In the genomic region with DNA sequence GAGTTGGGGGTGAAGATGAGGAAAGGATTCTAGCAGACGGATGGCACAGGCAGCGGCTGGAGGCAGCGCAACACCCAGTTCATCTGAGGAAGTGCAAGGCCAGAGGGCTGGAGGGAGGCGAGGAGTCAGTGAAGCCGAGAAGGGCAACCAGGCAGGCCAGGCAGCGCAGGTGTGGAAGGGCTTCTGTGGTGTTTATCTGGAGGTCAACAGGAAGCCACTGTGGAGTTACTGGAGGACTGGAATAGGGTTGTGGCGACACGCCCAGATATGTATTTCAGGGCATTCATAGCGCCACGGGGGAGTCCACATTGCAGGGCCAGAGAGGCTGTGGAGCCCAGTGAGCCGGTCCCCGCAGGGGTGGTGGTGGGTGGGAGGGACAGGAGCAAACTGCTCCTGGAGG, we compare ENCODE assay signal across 20 cellular contexts.
A peak's percentile ranks its signal among the peaks of the same experiment; 100 is the strongest.
DNase-seq lines count a peak whose midpoint lies in the region; ATAC-seq and TF ChIP-seq lines count a peak whose summit lies in the region.
"Had no signal": no experiment of that assay in that cellular context is flagged by ENCODE, and none has a peak within 500 bp of the region (broad histone marks: within the 10 kb centered on the region; RNA-seq: fewer than 3 reads in every experiment).

No MANE protein-coding gene starts in this region.

- ATAC-seq in Right ventricle myocardium inferior (peak; percentile 1), left cardiac atrium (no peak), heart left ventricle (peak in 1 of 4 donors; percentile 18)
- ATAC-seq: Panc1 had no signal

- no peak for TF ChIP-seq EP300 in stomach (IDR thresholded peaks at IDR 0.05)

- WGBS in heart left ventricle, 4 donors = 65 to 78% (median 70%) methylated on average over 12 of the region's 12 CpGs
- WGBS in stomach, 5 donors = 44 to 67% (median 64%) methylated on average over 8 to 12 of the region's 12 CpGs

- H3K4me1 ChIP-seq in heart left ventricle = peaks cover 0 to 26% (median 14%) of the 10 kb centered on the region in 12 donors
- H3K4me1 ChIP-seq in stomach = peaks cover 0 to 16% (median 7%) of the 10 kb centered on the region in 4 donors

- H3K27ac ChIP-seq in heart left ventricle (peak overlapping the region in 11 of 12 donors; percentile 40 to 89 (median 70)), stomach (peak overlapping the region in 1 of 5 donors; percentile 57)
- H3K27ac ChIP-seq: 22Rv1, C4-2B, KMS-11 had no signal

- intact Hi-C loops in Right ventricle myocardium inferior (cut with DNase I) (no loop called here), left cardiac atrium (cut with DNase I) (no loop called here), heart left ventricle (cut with DNase I) (no loop called here), stomach (cut with DNase I; ENCODE audit: low total_unique reads) (no loop called here)

- no peak overlapping the region for H3K4me3 ChIP-seq in heart left ventricle
- no peak overlapping the region for H3K4me3 ChIP-seq in stomach
- H3K4me3 ChIP-seq: MG63 had no signal

- TF ChIP-seq CTCF in heart left ventricle (IDR thresholded peaks at IDR 0.05) (no peak), stomach (IDR thresholded peaks at IDR 0.05) (no peak)

- H3K27me3 ChIP-seq in heart left ventricle (no peaks in the 10 kb centered on the region), stomach (no peaks in the 10 kb centered on the region)
- H3K27me3 ChIP-seq: MG63 had no signal

- H3K36me3 ChIP-seq in heart left ventricle (no peaks in the 10 kb centered on the region), stomach (no peaks in the 10 kb centered on the region)
- H3K36me3 ChIP-seq: MG63 had no signal

- DNase-seq in Right ventricle myocardium inferior (ENCODE audit: missing footprints) (peak; percentile 56), left cardiac atrium (no peak), heart left ventricle (no peak), myocyte (ENCODE audit: low read depth) (peak; percentile 8), stomach (peak; percentile 28), occipital lobe (lab: John Stamatoyannopoulos, UW) (no peak), AG08396 (ENCODE audit: low spot score) (no peak)
- DNase-seq in activated CD4-positive, alpha-beta T cell treated with anti-CD3 and anti-CD28 coated beads, Interleukin-2, amount 50 U/mL, for 4 hours = no peak
- DNase-seq: COR-L47, DMS53, H9, MG63, NCI-H1105, NCI-H1694 treated with DMSO at 0.1 percent for 48 hours, NCI-H2171, NCI-H510A treated with DMSO at 0.1 percent for 48 hours had no signal

- H3K9me3 ChIP-seq in heart left ventricle (no peaks in the 10 kb centered on the region), stomach (no peaks in the 10 kb centered on the region)
- H3K9me3 ChIP-seq: MG63 had no signal

- TF ChIP-seq POLR2A in heart left ventricle (IDR thresholded peaks at IDR 0.05) = no peak
- no peak for TF ChIP-seq POLR2A in stomach (IDR thresholded peaks at IDR 0.05)

Comparison
In these comparisons a context has a peak if more than half of its experiments do, and no peak if none do; other contexts are left out.
1. DNase-seq: peak in Right ventricle myocardium inferior (single experiment), myocyte (single experiment) and stomach (single experiment); none in left cardiac atrium (single experiment), heart left ventricle (0 of 5), occipital lobe (single experiment), activated CD4-positive, alpha-beta T cell treated with anti-CD3 and anti-CD28 coated beads, Interleukin-2, amount 50 U/mL, for 4 hours (0 of 2) and AG08396 (single experiment).